9 cellular contexts compared by ENCODE assay signal in genomic region chr19:5804516-5805464, GRCh38. TPM values are rescaled to one million over a fixed set of nuclear protein-coding genes. Genes with fewer than 3 reads are reported as not detected.
DNase-seq lines count a peak whose midpoint lies in the region; ATAC-seq, FAIRE-seq and TF ChIP-seq lines count a peak whose summit lies in the region.
"Had no signal": no experiment of that assay in that cellular context is flagged by ENCODE, and none has a peak within 500 bp of the region (broad histone marks: within the 10 kb centered on the region; RNA-seq: fewer than 3 reads in every experiment).

Gene NRTN, plus strand, starts transcription at chr19:5805067. Its CDS starts 19,099 bp downstream, at chr19:5824166.

- H3K4me1 ChIP-seq in NT2/D1 (ENCODE audit: insufficient read depth, insufficient read length), result peaks cover 22% of the 10 kb centered on the region
- peaks cover 2% of the 10 kb centered on the region; the same call in 1 of the 2 replicates for H3K4me1 ChIP-seq in iPS DF 6.9 (ENCODE audit: control insufficient read depth, insufficient read depth, low read length)
- H3K4me1 ChIP-seq in foreskin keratinocyte, result peaks cover 3% of the 10 kb centered on the region

- H3K27me3 ChIP-seq in NT2/D1 (ENCODE audit: insufficient read depth, insufficient read length) (peaks cover 15% of the 10 kb centered on the region), iPS DF 6.9 (ENCODE audit: control insufficient read depth, insufficient read depth, low read length) (peaks cover 1% of the 10 kb centered on the region; the same call in 1 of the 2 replicates), foreskin keratinocyte (peaks cover 40% of the 10 kb centered on the region)

- DNase-seq in GM12891 (ENCODE audit: insufficient read length, low spot score) (peak; percentile 68), NT2/D1 (ENCODE audit: low read depth, low spot score) (no peak), iPS DF 6.9 (ENCODE audit: low read depth, low spot score) (no peak), foreskin keratinocyte (no peak), GOT3 (lab: John Stamatoyannopoulos, UW) (no peak)
- DNase-seq in activated naive CD4-positive, alpha-beta T cell treated with Interleukin-2 at 50 U/mL for 16 hours, result peak; percentile 47
- peak; percentile 35 for DNase-seq in stimulated activated CD4-positive, alpha-beta T cell treated with anti-CD3 and anti-CD28 coated beads, Interleukin-4, amount 100 ng/mL, for 24 hours

- H3K4me3 ChIP-seq in NT2/D1 (ENCODE audit: insufficient read length, low read depth) (peak within 1 kb of the TSS; percentile 53), iPS DF 6.9 (ENCODE audit: low read length) (peak within 1 kb of the TSS; percentile 47; the same call in 1 of the 2 replicates)

- ATAC-seq in foreskin keratinocyte, result no peak
- no peak for ATAC-seq in GM18868 (IDR thresholded peaks at IDR 0.05; ENCODE audit: unreplicated experiment)

- H3K9me3 ChIP-seq in NT2/D1 (ENCODE audit: insufficient read depth, low read length) (no peaks in the 10 kb centered on the region), iPS DF 6.9 (ENCODE audit: control insufficient read depth, insufficient read depth, low read length) (no peaks in the 10 kb centered on the region)

- no peak within 1 kb of the TSS for H3K27ac ChIP-seq in iPS DF 6.9 (ENCODE audit: low read length)
- no peak within 1 kb of the TSS for H3K27ac ChIP-seq in foreskin keratinocyte

- H3K36me3 ChIP-seq in NT2/D1 (ENCODE audit: insufficient read depth, insufficient read length, low read length), result no peaks in the 10 kb centered on the region
- H3K36me3 ChIP-seq in iPS DF 6.9 (ENCODE audit: control insufficient read depth, insufficient read depth, low read length), result no peaks in the 10 kb centered on the region

- FAIRE-seq in GM12891 (lab: Jason Lieb, UNC), result no peak

- TF ChIP-seq CTCF in foreskin keratinocyte (conservative IDR thresholded peaks at IDR 0.05), result no peak

- no peak for TF ChIP-seq POLR2A in GM12891 (IDR thresholded peaks at IDR 0.05; ENCODE audit: low read depth, low read length)

- no CpG with 5 or more reads among the region's 107 CpGs for WGBS in iPS DF 6.9 (ENCODE audit: insufficient coverage, insufficient read length)

- peak within 1 kb of the TSS; percentile 85 for H3K9ac ChIP-seq in NT2/D1 (ENCODE audit: insufficient read length, low read depth)

TF ChIP-seq in GM12891, 5 proteins besides CTCF, POLR2A, EP300 and RAD21:
- TF ChIP-seq POU2F2 (IDR thresholded peaks at IDR 0.05; ENCODE audit: low read depth, low read length) (no peak), PAX5 (IDR thresholded peaks at IDR 0.05; ENCODE audit: insufficient read depth, low read length, severe bottlenecking) (no peak), SPI1 (IDR thresholded peaks at IDR 0.05; ENCODE audit: low read depth, low read length) (no peak), POLR2AphosphoS5 (IDR thresholded peaks at IDR 0.05; ENCODE audit: low read depth, low read length) (no peak), TAF1 (IDR thresholded peaks at IDR 0.05; ENCODE audit: low read depth, low read length) (no peak)

RNA-seq across cellular contexts. Expression of gene NRTN, which starts in this region (rescaled TPM):
- 0.08 TPM for polyA plus RNA-seq in GM12891 (2012; ENCODE audit: low read depth, missing spikeins)
- total RNA-seq in foreskin keratinocyte, result 0.10 and 0.14 TPM in 2 replicates
- polyA plus RNA-seq in foreskin keratinocyte, result 0.07 and 0.11 TPM in 2 replicates
- total RNA-seq: LHCN-M2 had no signal

Comparison
In these comparisons a context has a peak if more than half of its experiments do, and no peak if none do; other contexts are left out.
1. DNase-seq: peak in GM12891 (single experiment), activated naive CD4-positive, alpha-beta T cell treated with Interleukin-2 at 50 U/mL for 16 hours (single experiment) and stimulated activated CD4-positive, alpha-beta T cell treated with anti-CD3 and anti-CD28 coated beads, Interleukin-4, amount 100 ng/mL, for 24 hours (single experiment); none in NT2/D1 (single experiment), iPS DF 6.9 (single experiment), foreskin keratinocyte (0 of 2) and GOT3 (single experiment).